Comparison of ENCODE assay signal across 18 cellular contexts in the genomic region with DNA sequence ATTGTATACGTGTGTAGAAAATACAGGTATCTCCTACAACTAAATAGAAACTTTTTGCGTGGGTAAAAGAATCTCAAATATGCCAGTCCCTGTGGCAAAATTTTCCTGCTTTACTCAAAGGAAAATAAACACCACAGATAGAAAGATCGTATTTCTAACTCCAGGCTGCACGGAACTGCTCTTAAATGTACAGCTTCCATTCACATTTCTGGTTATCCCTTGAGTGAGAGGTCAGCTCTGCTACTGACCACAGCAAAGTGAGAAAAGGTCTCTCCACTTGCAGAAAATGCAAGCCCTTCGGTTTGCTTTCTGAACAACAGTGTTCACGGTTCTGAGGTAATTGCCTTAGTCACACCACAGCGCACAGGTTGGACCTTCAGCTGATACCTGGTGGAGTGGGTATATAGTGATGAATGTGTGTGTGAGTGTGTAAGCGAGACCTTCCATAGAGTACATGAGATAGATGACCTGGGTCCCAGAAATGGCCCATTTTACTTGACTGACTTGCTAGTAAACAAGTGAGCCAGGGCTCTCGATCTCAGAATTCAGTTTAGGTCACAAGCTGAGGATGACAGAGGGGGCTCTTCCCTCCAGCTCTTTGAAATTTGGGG. TPM values are rescaled to one million over a fixed set of nuclear protein-coding genes. Genes with fewer than 3 reads are reported as not detected.
DNase-seq lines count a peak whose midpoint lies in the region; ATAC-seq and TF ChIP-seq lines count a peak whose summit lies in the region.
"Had no signal": no experiment of that assay in that cellular context is flagged by ENCODE, and none has a peak within 500 bp of the region (broad histone marks: within the 10 kb centered on the region; RNA-seq: fewer than 3 reads in every experiment).

No MANE protein-coding gene starts in this region.

- BruUV-seq in IMR-90 (replicated peaks; lab: Mats Ljungman, UMichigan) = TSS peak; percentile 20

- H3K4me2 ChIP-seq in IMR-90 (ENCODE audit: low read depth, low read length) = peak overlapping the region; percentile 100
- peak overlapping the region; percentile 42 for H3K4me2 ChIP-seq in fibroblast of lung (ENCODE audit: extremely low read depth, insufficient read depth, low read length)

- peak overlapping the region; percentile 64; the same call in 2 of the 3 replicates for H2BK15ac ChIP-seq in IMR-90 (ENCODE audit: low read depth, low read length)

- H3K18ac ChIP-seq in IMR-90 (ENCODE audit: low read depth, low read length) = peak overlapping the region; percentile 99

- peak overlapping the region; percentile 98 for H3K27ac Mint-ChIP-seq in osteocyte (ENCODE audit: unreplicated experiment)
- H3K27ac Mint-ChIP-seq: activated CD4-positive, alpha-beta memory T cell treated with anti-CD3 and anti-CD28 coated beads, Interleukin-2, amount 10 ng/mL, durations not matched to agents 7 days and 5 days; IgD-negative memory B cell had no signal

- H3K4ac ChIP-seq in IMR-90 (ENCODE audit: low read depth, low read length) = peak overlapping the region; percentile 97

- no CpG with 5 or more reads among the region's 9 CpGs for WGBS in IMR-90 (ENCODE audit: extremely low coverage in 2 of 2, insufficient read length in 1 of 2), 2 experiments

- CTCF ChIA-PET in IMR-90 (lab: Yijun Ruan, JAX) = interaction anchor here (0.7 kb wide), 1 partner anchor 192 kb away, joined by 3 read pairs; no protein-coding TSS in a partner anchor

- H3K79me2 ChIP-seq in fibroblast of lung (ENCODE audit: control insufficient read depth, insufficient read depth, low read length) = peaks cover 20% of the 10 kb centered on the region

- H3K9ac ChIP-seq in IMR-90 (ENCODE audit: low read depth, low read length) = peak overlapping the region; percentile 92
- H3K9ac ChIP-seq in fibroblast of lung (ENCODE audit: insufficient read depth, low read length) = no peak overlapping the region

- H2AK9ac ChIP-seq in IMR-90 (replicated peaks; ENCODE audit: low read depth, low read length, poor library complexity) = peak overlapping the region; percentile 76

- H3K4me3 Mint-ChIP-seq in osteocyte (ENCODE audit: unreplicated experiment) = peak overlapping the region; percentile 87
- H3K4me3 Mint-ChIP-seq: activated CD4-positive, alpha-beta memory T cell treated with anti-CD3 and anti-CD28 coated beads, Interleukin-2, amount 10 ng/mL, durations not matched to agents 7 days and 5 days; IgD-negative memory B cell had no signal

- peak overlapping the region; percentile 98 for H3K14ac ChIP-seq in IMR-90 (replicated peaks; ENCODE audit: low read depth, low read length)

- DNase-seq in DMS 273 (lab: John Stamatoyannopoulos, UW; ENCODE audit: unreplicated experiment) (peak; percentile 30), DMS 273 treated with DMSO at 0.1 percent for 48 hours (lab: John Stamatoyannopoulos, UW) (no peak), IMR-90 (peak; percentile 76), fibroblast of lung (ENCODE audit: low read depth in 2 of 2) (peak; percentile 42 to 71), osteocyte (ENCODE audit: extremely low spot score, unreplicated experiment) (peak; percentile 8), RPMI8226 (no peak), upper lobe of right lung (no peak)
- no peak for DNase-seq in activated naive CD4-positive, alpha-beta T cell (lab: John Stamatoyannopoulos, UW)
- DNase-seq: activated CD4-positive, alpha-beta memory T cell treated with anti-CD3 and anti-CD28 coated beads, Interleukin-2, amount 10 ng/mL, durations not matched to agents 7 days and 5 days; central memory CD4-positive, alpha-beta T cell; mucosa of descending colon; NCI-H146; NCI-H748 treated with DMSO at 0.1 percent for 48 hours; T1000 had no signal

- intact Hi-C loops in IMR-90 (cut with micrococcal nuclease) (loop anchor here (1.0 to 5.0 kb wide), 4 partner anchors 34 to 141 kb away; no protein-coding TSS in a partner anchor), upper lobe of right lung (cut with DNase I) (no loop called here)

- H3K4me1 ChIP-seq in IMR-90 (ENCODE audit: control insufficient read depth, insufficient read depth, low read length) (peaks cover 22% of the 10 kb centered on the region), fibroblast of lung (ENCODE audit: control insufficient read depth, extremely low read depth, insufficient read depth, low read length) (peaks cover 17% of the 10 kb centered on the region), upper lobe of right lung (no peaks in the 10 kb centered on the region)
- H3K4me1 ChIP-seq: suprapubic skin had no signal

- peak overlapping the region; percentile 99 for H4K5ac ChIP-seq in IMR-90 (ENCODE audit: low read depth, low read length)

- H3K9me3 Mint-ChIP-seq in osteocyte (ENCODE audit: unreplicated experiment) = no peaks in the 10 kb centered on the region
- H3K9me3 Mint-ChIP-seq: IgD-negative memory B cell had no signal

- H3K27me3 ChIP-seq in IMR-90 (ENCODE audit: control insufficient read depth, insufficient read depth, low read length) (no peaks in the 10 kb centered on the region), fibroblast of lung (ENCODE audit: control insufficient read depth, insufficient read depth, low read length) (no peaks in the 10 kb centered on the region), upper lobe of right lung (no peaks in the 10 kb centered on the region)
- H3K27me3 ChIP-seq: suprapubic skin had no signal

- peaks cover 8% of the 10 kb centered on the region for H3K36me3 ChIP-seq in IMR-90 (ENCODE audit: control insufficient read depth, insufficient read depth, low read length)
- H3K36me3 ChIP-seq in fibroblast of lung (ENCODE audit: control insufficient read depth, insufficient read depth, low read length) = no peaks in the 10 kb centered on the region
- H3K36me3 ChIP-seq in upper lobe of right lung = no peaks in the 10 kb centered on the region
- H3K36me3 ChIP-seq: suprapubic skin had no signal

- peak overlapping the region; percentile 57 for H3K4me3 ChIP-seq in IMR-90 (ENCODE audit: insufficient read depth, low read depth, low read length)
- peak overlapping the region in 3 of 4 experiments; percentile 4 to 54 (median 12) for H3K4me3 ChIP-seq in fibroblast of lung (replicated peaks in 1 of 4; ENCODE audit: control extremely low read depth in 1 of 4, insufficient read depth in 1 of 4, low read depth in 3 of 4, low read length in 4 of 4)
- H3K4me3 ChIP-seq in upper lobe of right lung = no peak overlapping the region
- H3K4me3 ChIP-seq: mucosa of descending colon, suprapubic skin had no signal

- H2AK5ac ChIP-seq in IMR-90 (ENCODE audit: low read depth, low read length) = peak overlapping the region; percentile 96

- H3K27me3 Mint-ChIP-seq in osteocyte (ENCODE audit: unreplicated experiment) = no peaks in the 10 kb centered on the region

- peaks cover 11 to 54% of the 10 kb centered on the region in 2 experiments for H3K79me1 ChIP-seq in IMR-90 (ENCODE audit: low read depth in 1 of 2, low read length in 2 of 2)

- H3K56ac ChIP-seq in IMR-90 (ENCODE audit: extremely low read depth, insufficient read depth, low read length) = peak overlapping the region; percentile 89

- H3K36me3 Mint-ChIP-seq in osteocyte (ENCODE audit: unreplicated experiment) = peaks cover 12% of the 10 kb centered on the region
- H3K36me3 Mint-ChIP-seq: IgD-negative memory B cell had no signal

- H3K27ac ChIP-seq in IMR-90 (ENCODE audit: insufficient read depth, low read length) = peak overlapping the region; percentile 100
- no peak overlapping the region for H3K27ac ChIP-seq in fibroblast of lung (ENCODE audit: insufficient read depth, low read length)
- H3K27ac ChIP-seq in upper lobe of right lung = no peak overlapping the region
- H3K27ac ChIP-seq: 22Rv1, suprapubic skin had no signal

- in situ Hi-C loops in IMR-90 (cut with MboI; ENCODE audit: low sequenced_read_pairs) = no loop called here

- H3K9me3 ChIP-seq in IMR-90 (ENCODE audit: control insufficient read depth, insufficient read depth, low read length) (no peaks in the 10 kb centered on the region), fibroblast of lung (ENCODE audit: control insufficient read depth, insufficient read depth, low read depth, low read length) (no peaks in the 10 kb centered on the region), upper lobe of right lung (no peaks in the 10 kb centered on the region)
- H3K9me3 ChIP-seq: mucosa of descending colon, suprapubic skin had no signal

- peaks cover 82% of the 10 kb centered on the region for H3K4me1 Mint-ChIP-seq in osteocyte (ENCODE audit: unreplicated experiment)

- ATAC-seq in IMR-90 (ENCODE audit: low read depth) (peak; percentile 19), upper lobe of right lung (no peak)
- ATAC-seq: mucosa of descending colon, Right ventricle myocardium inferior had no signal

- TF ChIP-seq POLR2A in IMR-90 (IDR thresholded peaks at IDR 0.05; ENCODE audit: low read depth, low read length) = 0 out of 2 replicates have a peak, but pooled peaks have one; percentile 35

- TF ChIP-seq CTCF in IMR-90 (conservative IDR thresholded peaks at IDR 0.05; ENCODE audit: low read depth, low read length) (no peak), fibroblast of lung (conservative IDR thresholded peaks at IDR 0.05 in 1 of 2, IDR thresholded peaks at IDR 0.05 in 1 of 2; ENCODE audit: low read depth in 1 of 2, low read length in 2 of 2) (no peak), osteocyte (IDR thresholded peaks at IDR 0.05) (no peak), upper lobe of right lung (IDR thresholded peaks at IDR 0.05) (no peak)

- peak overlapping the region; percentile 94 for H4K91ac ChIP-seq in IMR-90 (ENCODE audit: insufficient read depth, low read depth, low read length)

- H4K8ac ChIP-seq in IMR-90 (ENCODE audit: low read depth in 2 of 2, low read length in 2 of 2) = peak overlapping the region; percentile 40 to 95

- peak overlapping the region; percentile 96 for H3K23ac ChIP-seq in IMR-90 (ENCODE audit: low read depth, low read length)

- peaks cover 17% of the 10 kb centered on the region for H3K9me1 ChIP-seq in IMR-90 (ENCODE audit: insufficient read depth, low read length)

- dilution Hi-C loops in IMR-90 (cut with HindIII; ENCODE audit: low sequenced_read_pairs, unreplicated experiment) = no loop called here

- H2BK20ac ChIP-seq in IMR-90 (ENCODE audit: low read depth, low read length) = peak overlapping the region; percentile 87; the same call in 1 of the 2 replicates

- H4K20me1 ChIP-seq in IMR-90 (ENCODE audit: insufficient read depth, low read length) (peaks cover 6% of the 10 kb centered on the region; the same call in 1 of the 2 replicates), fibroblast of lung (ENCODE audit: control insufficient read depth, extremely low read depth, insufficient read depth, low read length) (no peaks in the 10 kb centered on the region)

- peak overlapping the region; percentile 94 for H2BK120ac ChIP-seq in IMR-90 (ENCODE audit: low read depth, low read length)

- peak overlapping the region; percentile 56 for H2AFZ ChIP-seq in IMR-90 (replicated peaks; ENCODE audit: low read length, poor library complexity)
- no peak overlapping the region for H2AFZ ChIP-seq in fibroblast of lung (ENCODE audit: low read length)

- TF ChIP-seq RAD21 in IMR-90 (IDR thresholded peaks at IDR 0.05; ENCODE audit: low read length) = no peak

- POLR2A ChIA-PET in IMR-90 (lab: Charles Lee; ENCODE audit: unreplicated experiment) = interaction anchor here (1.0 to 1.3 kb wide), 2 partner anchors 13 to 98 kb away, joined by 3 to 4 read pairs; no protein-coding TSS in a partner anchor

- peak overlapping the region; percentile 97 for H2BK5ac ChIP-seq in IMR-90 (ENCODE audit: low read depth, low read length, poor library complexity, severe bottlenecking)

RNA-seq across cellular contexts. Expression of a gene that starts 52.1 kb away (rescaled TPM):
- total RNA-seq in IMR-90 (2012; rRNA removed) (81.7 and 89.1 TPM in 2 replicates), fibroblast of lung (6.9 and 12.1 TPM in 2 replicates), osteocyte (54.9 and 61.2 TPM in 2 replicates), upper lobe of right lung (0.29 TPM)
- polyA plus RNA-seq in IMR-90 (2012; rRNA removed) (28.0 and 33.7 TPM in 2 replicates), fibroblast of lung (2.4 and 44.1 TPM in 2 replicates)
- 4.9 and 5.7 TPM in 2 replicates for polyA plus RNA-seq in IMR-90 (2012; cell fraction: cytosol; rRNA removed)
- polyA plus RNA-seq in IMR-90 (2012; cell fraction: nucleus; rRNA removed; ENCODE audit: low replicate concordance) = 29.8 and 206 TPM in 2 replicates
- polyA plus RNA-seq in fibroblast of lung (2012) = 1.6 and 33.1 TPM in 2 replicates
- polyA minus RNA-seq in fibroblast of lung (ENCODE audit: low replicate concordance) = 2.9 and 24.3 TPM in 2 replicates
- polyA plus RNA-seq: IgD-negative memory B cell had no signal

Comparison
In these comparisons a context has a peak if more than half of its experiments do, and no peak if none do; other contexts are left out.
1. DNase-seq: peak in DMS 273 (single experiment), IMR-90 (single experiment), fibroblast of lung (2 of 2) and osteocyte (single experiment); none in DMS 273 treated with DMSO at 0.1 percent for 48 hours (single experiment), RPMI8226 (single experiment), upper lobe of right lung (single experiment) and activated naive CD4-positive, alpha-beta T cell (0 of 4).